Comparison of ENCODE assay signal across 10 cellular contexts in genomic region chr3:14532691-14533456, GRCh38.
A peak's percentile ranks its signal among the peaks of the same experiment; 100 is the strongest.
DNase-seq lines count a peak whose midpoint lies in the region; ATAC-seq and TF ChIP-seq lines count a peak whose summit lies in the region.
"Had no signal": no experiment of that assay in that cellular context is flagged by ENCODE, and none has a peak within 500 bp of the region (broad histone marks: within the 10 kb centered on the region; RNA-seq: fewer than 3 reads in every experiment).

No MANE protein-coding gene starts in this region.

- H3K36me3 ChIP-seq in mucosa of stomach (ENCODE audit: control insufficient read depth, insufficient read depth, low read length) = no peaks in the 10 kb centered on the region

- no peak for TF ChIP-seq CTCF in epithelial cell of esophagus (IDR thresholded peaks at IDR 0.05; ENCODE audit: insufficient read depth, low read depth, low read length, missing control alignments)

- DNase-seq in ELR (ENCODE audit: low read depth) (peak; percentile 19), NCI-H226 (peak; percentile 80), epithelial cell of esophagus (ENCODE audit: low read depth) (peak; percentile 81), NCI-H128 (lab: John Stamatoyannopoulos, UW; ENCODE audit: unreplicated experiment) (no peak), nucleus accumbens (lab: John Stamatoyannopoulos, UW) (no peak)
- DNase-seq: activated CD4-positive, alpha-beta T cell treated with anti-CD3 and anti-CD28 coated beads, Interleukin-2, amount 50 U/mL, for 1 hour had no signal

- ATAC-seq in HG03135 (IDR thresholded peaks at IDR 0.05; ENCODE audit: unreplicated experiment) = no peak
- ATAC-seq in GM21381 (IDR thresholded peaks at IDR 0.05; ENCODE audit: unreplicated experiment) = no peak

- H3K27me3 ChIP-seq in mucosa of stomach (ENCODE audit: control insufficient read depth, insufficient read depth, low read length) = no peaks in the 10 kb centered on the region

- H3K4me1 ChIP-seq in mucosa of stomach (ENCODE audit: control insufficient read depth, insufficient read depth, low read length) = peaks cover 44% of the 10 kb centered on the region

- H3K4me3 ChIP-seq in epithelial cell of esophagus (ENCODE audit: low read length) = no peak overlapping the region
- no peak overlapping the region for H3K4me3 ChIP-seq in mucosa of stomach (ENCODE audit: low read length)
- H3K4me3 ChIP-seq: lung had no signal

- H3K9ac ChIP-seq in mucosa of stomach (ENCODE audit: low read length) = peak overlapping the region; percentile 31

- no peaks in the 10 kb centered on the region for H3K9me3 ChIP-seq in mucosa of stomach (ENCODE audit: control insufficient read depth, low read length)

Comparison
In these comparisons a context has a peak if more than half of its experiments do, and no peak if none do; other contexts are left out.
1. DNase-seq: peak in ELR (single experiment), NCI-H226 (single experiment) and epithelial cell of esophagus (single experiment); none in NCI-H128 (single experiment) and nucleus accumbens (0 of 56).